10 cellular contexts compared by ENCODE assay signal in the genomic region with DNA sequence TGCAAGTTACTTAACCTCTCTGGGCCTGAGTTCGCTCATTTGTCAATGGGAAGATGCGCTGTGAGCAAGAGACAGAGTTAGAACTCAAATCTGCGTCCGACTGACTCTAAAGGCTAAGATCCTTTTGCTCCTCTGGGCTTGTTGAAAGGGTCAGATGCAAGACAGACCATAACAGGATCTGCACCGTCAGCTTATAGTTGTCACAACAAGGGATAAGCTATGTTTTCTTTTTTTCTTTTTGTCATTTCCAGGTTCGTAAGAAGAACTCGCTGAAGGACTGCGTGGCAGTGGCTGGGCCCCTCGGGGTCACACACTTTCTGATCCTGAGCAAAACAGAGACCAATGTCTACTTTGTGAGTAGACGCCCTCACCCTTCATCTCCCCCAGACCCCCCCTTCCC. TPM values are rescaled to one million over a fixed set of nuclear protein-coding genes. Genes with fewer than 3 reads are reported as not detected.
DNase-seq lines count a peak whose midpoint lies in the region; ATAC-seq lines count a peak whose summit lies in the region.
"Had no signal": no experiment of that assay in that cellular context is flagged by ENCODE, and none has a peak within 500 bp of the region (broad histone marks: within the 10 kb centered on the region; RNA-seq: fewer than 3 reads in every experiment).

No MANE protein-coding gene starts in this region.

- H3K9ac ChIP-seq in stomach smooth muscle (ENCODE audit: low read length in 2 of 2) = peak overlapping the region in 1 of 2 donors; percentile 72

- H3K4me3 Mint-ChIP-seq in activated CD4-positive, alpha-beta T cell treated with anti-CD3 and anti-CD28 coated beads for 36 hours = peak overlapping the region; percentile 90
- H3K4me3 Mint-ChIP-seq in activated T-helper 1 cell treated with anti-CD3 and anti-CD28 coated beads, Interleukin-12 subunit alpha, Interleukin-12 subunit beta, Interleukin-2, Interleukin-4 antibody, amounts not matched to agents 30 ng/mL and 10 ng/mL and 1 ng/mL, durations not matched to agents 14 hours and 24 hours and 36 hours = peak overlapping the region; percentile 97

- no peaks in the 10 kb centered on the region for H3K27me3 ChIP-seq in stomach smooth muscle (ENCODE audit: control insufficient read depth in 1 of 2, insufficient read depth in 2 of 2, low read length in 2 of 2)
- H3K27me3 ChIP-seq: thyroid gland had no signal

- no peak for ATAC-seq in activated CD4-positive, alpha-beta T cell treated with anti-CD3 and anti-CD28 coated beads for 36 hours
- ATAC-seq in HG02678 (IDR thresholded peaks at IDR 0.05; ENCODE audit: unreplicated experiment) = no peak

- no peaks in the 10 kb centered on the region for H3K9me3 Mint-ChIP-seq in activated CD4-positive, alpha-beta T cell treated with anti-CD3 and anti-CD28 coated beads for 36 hours (ENCODE audit: low read depth)
- H3K9me3 Mint-ChIP-seq in activated T-helper 1 cell treated with anti-CD3 and anti-CD28 coated beads, Interleukin-12 subunit alpha, Interleukin-12 subunit beta, Interleukin-2, Interleukin-4 antibody, amounts not matched to agents 30 ng/mL and 10 ng/mL and 1 ng/mL, durations not matched to agents 14 hours and 24 hours and 36 hours = no peaks in the 10 kb centered on the region

- peaks cover 52% of the 10 kb centered on the region for H3K36me3 Mint-ChIP-seq in activated CD4-positive, alpha-beta T cell treated with anti-CD3 and anti-CD28 coated beads for 36 hours (ENCODE audit: low read depth)
- H3K36me3 Mint-ChIP-seq in activated T-helper 1 cell treated with anti-CD3 and anti-CD28 coated beads, Interleukin-12 subunit alpha, Interleukin-12 subunit beta, Interleukin-2, Interleukin-4 antibody, amounts not matched to agents 30 ng/mL and 10 ng/mL and 1 ng/mL, durations not matched to agents 14 hours and 24 hours and 36 hours (ENCODE audit: low read depth) = peaks cover 40% of the 10 kb centered on the region

- H3K27me3 Mint-ChIP-seq in activated CD4-positive, alpha-beta T cell treated with anti-CD3 and anti-CD28 coated beads for 36 hours = no peaks in the 10 kb centered on the region
- H3K27me3 Mint-ChIP-seq in activated T-helper 1 cell treated with anti-CD3 and anti-CD28 coated beads, Interleukin-12 subunit alpha, Interleukin-12 subunit beta, Interleukin-2, Interleukin-4 antibody, amounts not matched to agents 30 ng/mL and 10 ng/mL and 1 ng/mL, durations not matched to agents 14 hours and 24 hours and 36 hours (ENCODE audit: insufficient read depth) = peaks cover 1% of the 10 kb centered on the region

- H3K36me3 ChIP-seq in stomach smooth muscle (ENCODE audit: control insufficient read depth in 2 of 2, insufficient read depth in 2 of 2, low read length in 2 of 2) = peaks cover 25 to 31% of the 10 kb centered on the region in 2 donors

- H3K27ac ChIP-seq in stomach smooth muscle (ENCODE audit: low read length) = peak overlapping the region; percentile 37

- H3K27ac Mint-ChIP-seq in activated CD4-positive, alpha-beta T cell treated with anti-CD3 and anti-CD28 coated beads for 36 hours = peak overlapping the region; percentile 99
- H3K27ac Mint-ChIP-seq in activated T-helper 1 cell treated with anti-CD3 and anti-CD28 coated beads, Interleukin-12 subunit alpha, Interleukin-12 subunit beta, Interleukin-2, Interleukin-4 antibody, amounts not matched to agents 30 ng/mL and 10 ng/mL and 1 ng/mL, durations not matched to agents 14 hours and 24 hours and 36 hours = peak overlapping the region; percentile 90

- H3K4me3 ChIP-seq in iPS-18c (ENCODE audit: insufficient read depth, low read depth, low read length) (peak overlapping the region; percentile 68), stomach smooth muscle (ENCODE audit: low read length in 2 of 2) (peak overlapping the region; percentile 58 to 83)

- H3K9me3 ChIP-seq in iPS-18c (ENCODE audit: control insufficient read depth, insufficient read depth, low read length) (no peaks in the 10 kb centered on the region), stomach smooth muscle (ENCODE audit: control insufficient read depth in 2 of 2, low read length in 2 of 2) (no peaks in the 10 kb centered on the region)
- H3K9me3 ChIP-seq: thyroid gland had no signal

- POLR2A ChIA-PET in activated CD4-positive, alpha-beta T cell treated with anti-CD3 and anti-CD28 coated beads for 36 hours (lab: Charles Lee) = no interaction called here

- intact Hi-C loops in activated CD4-positive, alpha-beta T cell treated with anti-CD3 and anti-CD28 coated beads for 36 hours (cut with DNase I, micrococcal nuclease) = loop anchor here (2.0 to 10.0 kb wide), 5 partner anchors 145 to 988 kb away; partner anchors contain the start of genes CARM1 (in 1 of the 2), ILF3 (in 1 of the 2), KEAP1 (in 1 of the 2) and MRPL4 (in 1 of the 2)
- intact Hi-C loops in activated T-helper 1 cell treated with anti-CD3 and anti-CD28 coated beads, Interleukin-12 subunit alpha, Interleukin-12 subunit beta, Interleukin-2, Interleukin-4 antibody, amounts not matched to agents 30 ng/mL and 10 ng/mL and 1 ng/mL, durations not matched to agents 14 hours and 24 hours and 36 hours (cut with micrococcal nuclease) = loop anchor here (10.0 kb wide), 3 partner anchors 548 to 1328 kb away; partner anchors contain the start of genes ILF3, ODAD3 and PRKCSH

- peaks cover 16% of the 10 kb centered on the region for H3K4me1 ChIP-seq in stomach smooth muscle (ENCODE audit: control insufficient read depth, insufficient read depth, low read length)

- DNase-seq in activated CD4-positive, alpha-beta T cell treated with anti-CD3 and anti-CD28 coated beads for 36 hours = no peak
- DNase-seq in activated CD4-positive, alpha-beta T cell treated with anti-CD3 and anti-CD28 coated beads, Interleukin-2, amount 50 U/mL, for 48 hours = no peak
- no peak for DNase-seq in activated T-helper 1 cell treated with anti-CD3 and anti-CD28 coated beads, Interleukin-12 subunit alpha, Interleukin-12 subunit beta, Interleukin-2, Interleukin-4 antibody, amounts not matched to agents 30 ng/mL and 10 ng/mL and 1 ng/mL, durations not matched to agents 14 hours and 24 hours and 36 hours (ENCODE audit: low spot score)
- DNase-seq in NCI-H526 treated with DMSO at 0.1 percent for 48 hours (lab: John Stamatoyannopoulos, UW) = no peak
- DNase-seq in occipital lobe (lab: John Stamatoyannopoulos, UW) = no peak
- DNase-seq: hippocampal formation, thyroid gland had no signal

- peaks cover 72% of the 10 kb centered on the region for H3K4me1 Mint-ChIP-seq in activated CD4-positive, alpha-beta T cell treated with anti-CD3 and anti-CD28 coated beads for 36 hours
- peaks cover 63% of the 10 kb centered on the region for H3K4me1 Mint-ChIP-seq in activated T-helper 1 cell treated with anti-CD3 and anti-CD28 coated beads, Interleukin-12 subunit alpha, Interleukin-12 subunit beta, Interleukin-2, Interleukin-4 antibody, amounts not matched to agents 30 ng/mL and 10 ng/mL and 1 ng/mL, durations not matched to agents 14 hours and 24 hours and 36 hours (ENCODE audit: low read depth)

- CTCF ChIA-PET in activated CD4-positive, alpha-beta T cell treated with anti-CD3 and anti-CD28 coated beads for 36 hours (lab: Charles Lee) = interaction anchor here (0.6 to 3.0 kb wide), 4 partner anchors 8 to 160 kb away, joined by 3 to 12 read pairs (median 6); partner anchors contain the start of gene DNMT1

RNA-seq across cellular contexts. Expression of gene PPAN, which starts 1.1 kb away (rescaled TPM):
- 100 to 1,000 TPM; 139 to 149 TPM for total RNA-seq in activated CD4-positive, alpha-beta T cell treated with anti-CD3 and anti-CD28 coated beads for 36 hours
- total RNA-seq in activated T-helper 1 cell treated with anti-CD3 and anti-CD28 coated beads, Interleukin-12 subunit alpha, Interleukin-12 subunit beta, Interleukin-2, Interleukin-4 antibody, amounts not matched to agents 30 ng/mL and 10 ng/mL and 1 ng/mL, durations not matched to agents 14 hours and 24 hours and 36 hours = 234 and 250 TPM in 2 replicates
- total RNA-seq in occipital lobe = 18.1 TPM

RNA-seq across cellular contexts. Expression of gene P2RY11, which starts 4.2 kb away (rescaled TPM):
- total RNA-seq in activated CD4-positive, alpha-beta T cell treated with anti-CD3 and anti-CD28 coated beads for 36 hours = 10 to 100 TPM; 46.4 to 52.1 TPM
- total RNA-seq in activated T-helper 1 cell treated with anti-CD3 and anti-CD28 coated beads, Interleukin-12 subunit alpha, Interleukin-12 subunit beta, Interleukin-2, Interleukin-4 antibody, amounts not matched to agents 30 ng/mL and 10 ng/mL and 1 ng/mL, durations not matched to agents 14 hours and 24 hours and 36 hours = 64.4 and 64.9 TPM in 2 replicates
- total RNA-seq in occipital lobe = 3.9 TPM

RNA-seq across cellular contexts. Expression of gene ANGPTL6, which starts 4.8 kb away (rescaled TPM):
- total RNA-seq in activated CD4-positive, alpha-beta T cell treated with anti-CD3 and anti-CD28 coated beads for 36 hours = 10 to 100 TPM; 10.4 to 14.1 TPM
- 8.2 and 8.5 TPM in 2 replicates for total RNA-seq in activated T-helper 1 cell treated with anti-CD3 and anti-CD28 coated beads, Interleukin-12 subunit alpha, Interleukin-12 subunit beta, Interleukin-2, Interleukin-4 antibody, amounts not matched to agents 30 ng/mL and 10 ng/mL and 1 ng/mL, durations not matched to agents 14 hours and 24 hours and 36 hours
- total RNA-seq in occipital lobe = 0.47 TPM

RNA-seq across cellular contexts. Expression of gene EIF3G, which starts 12.4 kb away (rescaled TPM):
- total RNA-seq in activated CD4-positive, alpha-beta T cell treated with anti-CD3 and anti-CD28 coated beads for 36 hours = 100 to 1,000 TPM; 230 to 253 TPM
- total RNA-seq in activated T-helper 1 cell treated with anti-CD3 and anti-CD28 coated beads, Interleukin-12 subunit alpha, Interleukin-12 subunit beta, Interleukin-2, Interleukin-4 antibody, amounts not matched to agents 30 ng/mL and 10 ng/mL and 1 ng/mL, durations not matched to agents 14 hours and 24 hours and 36 hours = 371 and 377 TPM in 2 replicates
- 96.1 TPM for total RNA-seq in occipital lobe

RNA-seq across cellular contexts. Expression of gene SHFL, which starts 21.1 kb away (rescaled TPM):
- total RNA-seq in activated CD4-positive, alpha-beta T cell treated with anti-CD3 and anti-CD28 coated beads for 36 hours = 10 to 100 TPM; 49.8 to 62.6 TPM
- 64.1 and 70.5 TPM in 2 replicates for total RNA-seq in activated T-helper 1 cell treated with anti-CD3 and anti-CD28 coated beads, Interleukin-12 subunit alpha, Interleukin-12 subunit beta, Interleukin-2, Interleukin-4 antibody, amounts not matched to agents 30 ng/mL and 10 ng/mL and 1 ng/mL, durations not matched to agents 14 hours and 24 hours and 36 hours
- total RNA-seq in occipital lobe = 5.0 TPM
